1 cellular context compared by ENCODE assay signal in genomic region chr16:87114832-87115231, GRCh38.
TF ChIP-seq lines count a peak whose summit lies in the region.

No MANE protein-coding gene starts in this region.

TF ChIP-seq in HCT116, 20 proteins besides CTCF, POLR2A, EP300 and RAD21 (continued from another document):
- TF ChIP-seq ZNF274 (IDR thresholded peaks at IDR 0.05; ENCODE audit: low read depth, low read length) (no peak), SP1 (IDR thresholded peaks at IDR 0.05; ENCODE audit: low read depth) (no peak), YY1 (IDR thresholded peaks at IDR 0.05; ENCODE audit: extremely low read depth, insufficient replicate concordance, low read depth, low read length) (no peak), TCF7L2 (IDR thresholded peaks at IDR 0.05; ENCODE audit: borderline replicate concordance, extremely low read depth, insufficient read depth, insufficient read length) (no peak)
